ENCODE assay signal across 17 cellular contexts in the genomic region with DNA sequence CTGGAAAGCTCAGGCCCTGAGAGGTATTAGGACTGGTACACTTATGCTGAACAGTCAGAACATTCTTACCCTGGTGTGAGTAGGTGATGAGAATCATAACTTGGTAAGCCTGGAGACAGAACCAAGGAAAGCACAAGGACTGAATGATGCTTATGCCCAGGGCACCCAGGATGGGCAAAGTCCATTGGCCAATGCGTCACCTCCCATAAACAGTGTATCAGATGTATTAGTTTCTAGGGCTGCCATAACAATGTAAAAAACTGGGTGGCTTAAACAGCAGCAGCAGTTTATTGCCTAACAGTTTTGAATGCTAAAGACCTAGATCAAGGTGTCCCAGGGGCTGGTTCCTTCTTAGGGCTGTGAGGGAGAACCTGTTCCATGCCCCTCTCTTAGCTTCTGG.
"Had no signal": no experiment of that assay in that cellular context is flagged by ENCODE, and none has a peak within 500 bp of the region (broad histone marks: within the 10 kb centered on the region; RNA-seq: fewer than 3 reads in every experiment).

No MANE protein-coding gene starts in this region.

- H3K27me3 ChIP-seq: ascending aorta, gastrocnemius medialis, thyroid gland, upper lobe of right lung had no signal

- H3K27ac ChIP-seq: ascending aorta, cardiac muscle cell, gastrocnemius medialis, parathyroid adenoma, psoas muscle, stomach, thyroid gland, upper lobe of right lung had no signal

- H3K4me1 ChIP-seq: ascending aorta, gastrocnemius medialis, parathyroid adenoma, psoas muscle, thyroid gland, upper lobe of right lung had no signal

- H2AFZ ChIP-seq: parathyroid adenoma had no signal

- H3K79me2 ChIP-seq: parathyroid adenoma had no signal

- DNase-seq: activated CD4-positive, CD25-positive, alpha-beta regulatory T cell; activated CD8-positive, alpha-beta memory T cell treated with anti-CD3 and anti-CD28 coated beads for 24 hours; cerebellar nuclear complex; cortex of kidney; gastrocnemius medialis; hippocampal formation; left cardiac atrium; midbrain; occipital lobe; psoas muscle; stimulated activated naive B cell treated with anti-CD40 and anti-IgM and Interleukin-4, amounts not matched to agents 10 μg/mL and 1 μg/mL and 100 μg/mL, for 72 hours; stomach; thyroid gland; upper lobe of right lung had no signal

- H3K36me3 ChIP-seq: ascending aorta, cardiac muscle cell, gastrocnemius medialis, stomach, thyroid gland, upper lobe of right lung had no signal

- ATAC-seq: gastrocnemius medialis, left cardiac atrium, psoas muscle had no signal

- H3K9ac ChIP-seq: parathyroid adenoma had no signal

- H3K9me3 ChIP-seq: ascending aorta, gastrocnemius medialis, psoas muscle, stomach, thyroid gland, upper lobe of right lung had no signal

- H3K4me3 ChIP-seq: ascending aorta, cardiac muscle cell, gastrocnemius medialis, psoas muscle, stomach, thyroid gland, upper lobe of right lung had no signal
